Comparison of ENCODE assay signal across 13 cellular contexts in the genomic region with DNA sequence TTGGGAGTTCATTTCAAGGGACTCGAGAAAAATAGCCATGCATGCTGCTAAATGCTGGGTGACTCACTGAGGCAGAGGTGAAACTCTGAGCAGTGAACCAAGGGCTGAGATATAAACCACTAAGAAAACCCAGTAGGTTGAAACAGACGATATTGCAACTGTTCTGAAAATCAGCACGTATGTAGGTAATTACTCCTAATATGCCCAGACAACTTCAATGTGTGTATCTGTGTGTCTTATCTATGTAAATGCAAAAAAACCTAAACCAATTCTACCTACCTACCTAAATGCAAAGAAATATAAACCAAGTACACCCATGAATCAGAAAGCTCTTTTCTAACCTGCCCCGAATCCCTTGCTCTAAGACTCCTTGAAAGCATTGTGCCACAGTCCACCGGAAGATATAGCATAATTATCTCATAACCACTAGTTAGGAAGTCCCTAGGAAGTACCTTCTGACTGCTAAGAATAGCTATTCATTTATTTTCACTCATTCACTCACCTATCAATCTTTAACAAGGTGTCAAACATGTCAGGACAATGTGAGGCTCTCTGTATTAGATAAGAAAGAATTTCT.
A peak's percentile ranks its signal among the peaks of the same experiment; 100 is the strongest.
DNase-seq lines count a peak whose midpoint lies in the region; ATAC-seq and FAIRE-seq lines count a peak whose summit lies in the region.
"Had no signal": no experiment of that assay in that cellular context is flagged by ENCODE, and none has a peak within 500 bp of the region (broad histone marks: within the 10 kb centered on the region; RNA-seq: fewer than 3 reads in every experiment).

No MANE protein-coding gene starts in this region.

- H3K4me1 Mint-ChIP-seq in activated naive CD8-positive, alpha-beta T cell (ENCODE audit: low read depth): peaks cover 29% of the 10 kb centered on the region

- H3K9me3 Mint-ChIP-seq in activated naive CD8-positive, alpha-beta T cell (ENCODE audit: low read depth): no peaks in the 10 kb centered on the region

- peaks cover 31% of the 10 kb centered on the region for H3K36me3 Mint-ChIP-seq in activated naive CD8-positive, alpha-beta T cell

- FAIRE-seq in GM18507 (lab: Jason Lieb, UNC): peak; percentile 95
- FAIRE-seq: D721Med had no signal

- DNase-seq in GM18507 (ENCODE audit: extremely low spot score, insufficient read length, low read depth) (no peak), NCI-H526 (lab: John Stamatoyannopoulos, UW) (no peak), DMS53 treated with DMSO at 0.1 percent for 48 hours (lab: John Stamatoyannopoulos, UW; ENCODE audit: unreplicated experiment) (no peak), CD1c-positive myeloid dendritic cell (ENCODE audit: extremely low spot score) (no peak)
- DNase-seq in NK-92 treated with Interleukin-12 subunit alpha and Interleukin-12 subunit beta, amount 100 ng/mL, for 24 hours (lab: John Stamatoyannopoulos, UW): no peak
- DNase-seq: midbrain, NCI-H1417, SJCRH30, thyroid gland had no signal

- H3K4me3 Mint-ChIP-seq in activated naive CD8-positive, alpha-beta T cell: peak overlapping the region; percentile 0

- peak; percentile 78 for ATAC-seq in GM19463 (IDR thresholded peaks at IDR 0.05; ENCODE audit: unreplicated experiment)
- ATAC-seq in HG03060 (IDR thresholded peaks at IDR 0.05; ENCODE audit: low read depth, unreplicated experiment): peak; percentile 76

- no peaks in the 10 kb centered on the region for H3K27me3 Mint-ChIP-seq in activated naive CD8-positive, alpha-beta T cell

- peak overlapping the region; percentile 25 for H3K27ac Mint-ChIP-seq in activated naive CD8-positive, alpha-beta T cell
